Comparison of ENCODE assay signal across 8 cellular contexts in genomic region chr3:24365168-24365567, GRCh38.
DNase-seq lines count a peak whose midpoint lies in the region; ATAC-seq, FAIRE-seq and TF ChIP-seq lines count a peak whose summit lies in the region.

No MANE protein-coding gene starts in this region.

- ATAC-seq in GM21717 (IDR thresholded peaks at IDR 0.05; ENCODE audit: unreplicated experiment) (no peak), GM19452 (IDR thresholded peaks at IDR 0.05; ENCODE audit: unreplicated experiment) (no peak), HG03354 (IDR thresholded peaks at IDR 0.05; ENCODE audit: poor library complexity, severe bottlenecking, unreplicated experiment) (no peak)

- no peaks in the 10 kb centered on the region for H3K79me2 ChIP-seq in endothelial cell of umbilical vein (ENCODE audit: control insufficient read depth, insufficient read depth, low read length)

- FAIRE-seq in endothelial cell of umbilical vein (lab: Jason Lieb, UNC), result peak; percentile 97

- POLR2A ChIA-PET in endothelial cell of umbilical vein (lab: Charles Lee), result no interaction called here

- peak overlapping the region; percentile 29 for H3K27ac ChIP-seq in endothelial cell of umbilical vein (ENCODE audit: insufficient read depth, low read depth, low read length)

- H3K36me3 ChIP-seq in endothelial cell of umbilical vein (ENCODE audit: control insufficient read depth in 2 of 2, extremely low read depth in 1 of 2, insufficient read depth in 2 of 2, low read length in 2 of 2), result no peaks in the 10 kb centered on the region

- no peaks in the 10 kb centered on the region for H3K27me3 ChIP-seq in endothelial cell of umbilical vein (ENCODE audit: control insufficient read depth in 2 of 2, insufficient read depth in 2 of 2, low read length in 2 of 2)

- no peak overlapping the region for H2AFZ ChIP-seq in endothelial cell of umbilical vein (ENCODE audit: low read depth, low read length)

- H3K4me2 ChIP-seq in endothelial cell of umbilical vein (ENCODE audit: insufficient read depth, low read length), result peak overlapping the region; percentile 66

- no peak overlapping the region for H3K9ac ChIP-seq in endothelial cell of umbilical vein (replicated peaks; ENCODE audit: extremely low read depth, insufficient read depth, low read length)

- H3K4me1 ChIP-seq in endothelial cell of umbilical vein (ENCODE audit: control insufficient read depth, extremely low read depth, insufficient read depth, low read length), result peaks cover 12% of the 10 kb centered on the region

- CTCF ChIA-PET in endothelial cell of umbilical vein (lab: Charles Lee), result interaction anchor here (0.9 to 1.8 kb wide), 10 partner anchors 9 to 319 kb away, joined by 3 to 10 read pairs (median 4); no protein-coding TSS in a partner anchor

- H3K4me3 ChIP-seq in AG09309 (ENCODE audit: control insufficient read depth, low read depth, low read length), result no peak overlapping the region
- no peak overlapping the region for H3K4me3 ChIP-seq in endothelial cell of umbilical vein (replicated peaks in 1 of 3; ENCODE audit: insufficient read depth in 1 of 3, low read depth in 1 of 3, low read length in 3 of 3)

- DNase-seq in AG09309 (ENCODE audit: low read depth), result peak; percentile 46
- DNase-seq in NCI-H69 (lab: John Stamatoyannopoulos, UW), result peak; percentile 88
- DNase-seq in endothelial cell of umbilical vein (ENCODE audit: low read depth, low spot score), result peak; percentile 97
- peak; percentile 7 for DNase-seq in midbrain (lab: John Stamatoyannopoulos, UW)
- DNase-seq in activated naive CD4-positive, alpha-beta T cell treated with Interleukin-2 at 50 U/mL for 16 hours, result no peak

- TF ChIP-seq POLR2A in endothelial cell of umbilical vein (IDR thresholded peaks at IDR 0.05; ENCODE audit: low read depth, low read length), result peak; percentile 26

- dilution Hi-C loops in endothelial cell of umbilical vein (cut with MboI; ENCODE audit: extremely low pct_ligation_motif_present, low sequenced_read_pairs), result no loop called here

- no peaks in the 10 kb centered on the region for H3K9me1 ChIP-seq in endothelial cell of umbilical vein (replicated peaks; ENCODE audit: control insufficient read depth, extremely low read depth, insufficient read depth, low read length)

- TF ChIP-seq CTCF in AG09309 (IDR thresholded peaks at IDR 0.05; ENCODE audit: control insufficient read depth, insufficient read depth, low read depth, low read length, missing control alignments) (peak; percentile 10), endothelial cell of umbilical vein (IDR thresholded peaks at IDR 0.05; ENCODE audit: extremely low read depth in 1 of 2, insufficient read depth in 1 of 2, low read depth in 1 of 2, low read length in 2 of 2) (peak in 1 of 2 donors; percentile 2)

- H3K9me3 ChIP-seq in endothelial cell of umbilical vein (replicated peaks; ENCODE audit: control insufficient read depth, insufficient read depth, low read length), result no peaks in the 10 kb centered on the region

- no TSS peak for BruUV-seq in endothelial cell of umbilical vein (replicated peaks; lab: Mats Ljungman, UMichigan)

- intact Hi-C loops in endothelial cell of umbilical vein (cut with micrococcal nuclease), result loop anchor here (1.0 to 2.0 kb wide), 3 partner anchors 52 to 420 kb away; partner anchors contain the start of genes NR1D2 and THRB

- no peaks in the 10 kb centered on the region for H4K20me1 ChIP-seq in endothelial cell of umbilical vein (replicated peaks; ENCODE audit: control insufficient read depth, extremely low read depth, insufficient read depth, low read length)

TF ChIP-seq in endothelial cell of umbilical vein, 7 proteins besides CTCF, POLR2A, EP300 and RAD21:
- TF ChIP-seq GATA2 (IDR thresholded peaks at IDR 0.05; ENCODE audit: insufficient read depth, insufficient read length, low read depth, low read length), result peak; percentile 33
- TF ChIP-seq FOS (IDR thresholded peaks at IDR 0.05; ENCODE audit: borderline replicate concordance, insufficient read depth, low read length), result peak; percentile 94
- no peak for TF ChIP-seq EZH2 (IDR thresholded peaks at IDR 0.05; ENCODE audit: borderline replicate concordance, low read depth, low read length, severe bottlenecking)
- TF ChIP-seq, protein P1, sequence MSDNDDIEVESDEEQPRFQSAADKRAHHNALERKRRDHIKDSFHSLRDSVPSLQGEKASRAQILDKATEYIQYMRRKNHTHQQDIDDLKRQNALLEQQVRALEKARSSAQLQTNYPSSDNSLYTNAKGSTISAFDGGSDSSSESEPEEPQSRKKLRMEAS (IDR thresholded peaks at IDR 0.05; ENCODE audit: insufficient read depth, insufficient read length), result no peak
- peak; percentile 89 for TF ChIP-seq JUN (IDR thresholded peaks at IDR 0.05; ENCODE audit: borderline replicate concordance, insufficient read depth, insufficient read length, low read depth)
- peak; percentile 75 for TF ChIP-seq POLR2AphosphoS5 (IDR thresholded peaks at IDR 0.05; ENCODE audit: insufficient read depth, low read depth, low read length)
- TF ChIP-seq MYC (IDR thresholded peaks at IDR 0.05; ENCODE audit: low read depth, low read length), result no peak
